In genomic region chrX:130268500-130269170, GRCh38 we compare ENCODE assay signal across 8 cellular contexts. TPM values are rescaled to one million over a fixed set of nuclear protein-coding genes. Genes with fewer than 3 reads are reported as not detected.
DNase-seq lines count a peak whose midpoint lies in the region; ATAC-seq, FAIRE-seq and TF ChIP-seq lines count a peak whose summit lies in the region.

ZNF280C (minus strand) TSS chrX:130268899; CDS start chrX:130260449, 8,450 bp downstream.

- no peaks in the 10 kb centered on the region for H3K36me3 ChIP-seq in kidney (ENCODE audit: control insufficient read depth in 1 of 2, insufficient read depth in 2 of 2, low read length in 2 of 2)

- peak; percentile 2 for TF ChIP-seq CTCF in kidney (IDR thresholded peaks at IDR 0.05; ENCODE audit: borderline replicate concordance, extremely low read depth, insufficient read depth)

- H3K9ac ChIP-seq in kidney (ENCODE audit: low read length in 2 of 2), result peak within 1 kb of the TSS; percentile 65 to 67

- ATAC-seq in GM19035 (IDR thresholded peaks at IDR 0.05; ENCODE audit: unreplicated experiment) (peak; percentile 89), HG03342 (IDR thresholded peaks at IDR 0.05; ENCODE audit: unreplicated experiment) (peak; percentile 95)

- H3K4me1 ChIP-seq in kidney (ENCODE audit: control insufficient read depth in 1 of 2, insufficient read depth in 1 of 2, low read depth in 1 of 2, low read length in 2 of 2), result no peaks in the 10 kb centered on the region

- peak; percentile 32 for FAIRE-seq in kidney (lab: Jason Lieb, UNC)

- peak within 1 kb of the TSS in 1 of 2 donors; percentile 37 for H3K27ac ChIP-seq in kidney (ENCODE audit: low read depth in 2 of 2, low read length in 2 of 2)

- H3K9me3 ChIP-seq in kidney (ENCODE audit: control insufficient read depth in 1 of 2, low read length in 2 of 2), result no peaks in the 10 kb centered on the region

- intact Hi-C loops in kidney (cut with DNase I), result no loop called here

- H3K4me3 ChIP-seq in kidney (ENCODE audit: low read length in 2 of 2), result peak within 1 kb of the TSS; percentile 79 to 81

- DNase-seq in Ammon's horn (ENCODE audit: low spot score) (peak; percentile 88), NCI-H345 (lab: John Stamatoyannopoulos, UW) (peak; percentile 92), cerebellar cortex (ENCODE audit: low spot score) (peak; percentile 84), kidney (peak; percentile 95)
- DNase-seq in activated CD4-positive, CD25-positive, alpha-beta regulatory T cell treated with anti-CD3 and anti-CD28 coated beads, Interleukin-2, amount 50 U/mL, for 16 hours (ENCODE audit: low read depth, low spot score), result peak; percentile 77
- DNase-seq in stimulated activated CD4-positive, alpha-beta T cell treated with anti-CD3 and anti-CD28 coated beads, Interleukin-15, amount 100 ng/mL, for 1 hour (ENCODE audit: low read depth in 1 of 2, low spot score in 1 of 2), result peak; percentile 78 to 86

RNA-seq across cellular contexts. Expression of gene ZNF280C, which starts in this region (rescaled TPM):
- total RNA-seq in kidney, result 5.0 TPM
- polyA plus RNA-seq in kidney (ENCODE audit: insufficient read depth, low read depth, low replicate concordance), result 0.60 TPM
